Comparison of ENCODE assay signal across 1 cellular context in genomic region chr14:37599527-37600368, GRCh38.
TF ChIP-seq lines count a peak whose summit lies in the region.

No MANE protein-coding gene starts in this region.

TF ChIP-seq in HepG2, 621 proteins besides CTCF, POLR2A, EP300 and RAD21 (continued from another document and continues in another):
- no peak for TF ChIP-seq SP4 (CRISPR knock-in tag; IDR thresholded peaks at IDR 0.05)
- 0 out of 2 replicates have a peak, but pooled peaks have one; percentile 15 for TF ChIP-seq ZNF776 (CRISPR knock-in tag; IDR thresholded peaks at IDR 0.05)
- TF ChIP-seq RBFOX2 (IDR thresholded peaks at IDR 0.05; ENCODE audit: low read depth, low read length) = peak; percentile 32; the same call in 1 of the 2 replicates
- 0 out of 2 replicates have a peak, but pooled peaks have one; percentile 43 for TF ChIP-seq POGZ (CRISPR knock-in tag; IDR thresholded peaks at IDR 0.05)
- TF ChIP-seq THYN1 (CRISPR knock-in tag; IDR thresholded peaks at IDR 0.05; ENCODE audit: borderline replicate concordance, low read depth) = no peak
- no peak for TF ChIP-seq SNAPC4 (CRISPR knock-in tag; IDR thresholded peaks at IDR 0.05)
- no peak for TF ChIP-seq ZNF704 (CRISPR knock-in tag; IDR thresholded peaks at IDR 0.05; ENCODE audit: borderline replicate concordance)
- TF ChIP-seq PRDM15 (CRISPR knock-in tag; IDR thresholded peaks at IDR 0.05) = no peak
- TF ChIP-seq HIC2 (CRISPR knock-in tag; IDR thresholded peaks at IDR 0.05; ENCODE audit: low read depth) = no peak
- no peak for TF ChIP-seq ZNF780A (CRISPR knock-in tag; IDR thresholded peaks at IDR 0.05)
- TF ChIP-seq ZFP37 (CRISPR knock-in tag; IDR thresholded peaks at IDR 0.05; ENCODE audit: borderline replicate concordance) = no peak
- peak; percentile 59 for TF ChIP-seq AGO2 (optimal IDR thresholded peaks at IDR 0.05; ENCODE audit: low read depth, low read length)
- peak; percentile 91 for TF ChIP-seq ZKSCAN1 (IDR thresholded peaks at IDR 0.05; ENCODE audit: low read length)
- TF ChIP-seq ZNF687 (CRISPR knock-in tag; IDR thresholded peaks at IDR 0.05) = peak; percentile 33; the same call in 1 of the 2 replicates
- TF ChIP-seq NCOR1 (IDR thresholded peaks at IDR 0.05; ENCODE audit: borderline replicate concordance, low read length) = no peak
- no peak for TF ChIP-seq TIGD3 (CRISPR knock-in tag; IDR thresholded peaks at IDR 0.05; ENCODE audit: borderline replicate concordance)
- 0 out of 2 replicates have a peak, but pooled peaks have one; percentile 3 for TF ChIP-seq KLF13 (CRISPR knock-in tag; IDR thresholded peaks at IDR 0.05)
- no peak for TF ChIP-seq GABPA (IDR thresholded peaks at IDR 0.05; ENCODE audit: low read depth, low read length)
- no peak for TF ChIP-seq GABPA (CRISPR knock-in tag; IDR thresholded peaks at IDR 0.05; ENCODE audit: low read depth)
- TF ChIP-seq NFIB (CRISPR knock-in tag; IDR thresholded peaks at IDR 0.05; ENCODE audit: borderline replicate concordance) = no peak; the same call in 1 of the 2 replicates
- TF ChIP-seq SMAD1 (CRISPR knock-in tag; IDR thresholded peaks at IDR 0.05; ENCODE audit: borderline replicate concordance, low read depth) = no peak
- no peak for TF ChIP-seq TCF12 (IDR thresholded peaks at IDR 0.05)
- no peak for TF ChIP-seq TCF12 (CRISPR knock-in tag; IDR thresholded peaks at IDR 0.05)
- no peak for TF ChIP-seq ZBTB3 (CRISPR knock-in tag; IDR thresholded peaks at IDR 0.05; ENCODE audit: borderline replicate concordance, low read depth)
- no peak for TF ChIP-seq HOXA9 (CRISPR knock-in tag; IDR thresholded peaks at IDR 0.05; ENCODE audit: borderline replicate concordance)
- 0 out of 2 replicates have a peak, but pooled peaks have one; percentile 24 for TF ChIP-seq AKAP8 (CRISPR knock-in tag; IDR thresholded peaks at IDR 0.05)
- no peak for TF ChIP-seq AGO1 (IDR thresholded peaks at IDR 0.05; ENCODE audit: low read depth, low read length, poor library complexity, severe bottlenecking)
- TF ChIP-seq ZNF619 (CRISPR knock-in tag; IDR thresholded peaks at IDR 0.05) = no peak
- TF ChIP-seq SMAD3 (CRISPR knock-in tag; IDR thresholded peaks at IDR 0.05) = no peak
- no peak for TF ChIP-seq FOXP4 (CRISPR knock-in tag; IDR thresholded peaks at IDR 0.05)
- TF ChIP-seq ZMYM4 (CRISPR knock-in tag; IDR thresholded peaks at IDR 0.05) = peak; percentile 21; the same call in 1 of the 2 replicates
- TF ChIP-seq ZBTB10 (CRISPR knock-in tag; IDR thresholded peaks at IDR 0.05; ENCODE audit: borderline replicate concordance) = no peak
